ENCODE assay signal across 21 cellular contexts in genomic region chr13:21328201-21328600, GRCh38.
DNase-seq lines count a peak whose midpoint lies in the region; ATAC-seq, FAIRE-seq and TF ChIP-seq lines count a peak whose summit lies in the region.
"Had no signal": no experiment of that assay in that cellular context is flagged by ENCODE, and none has a peak within 500 bp of the region (broad histone marks: within the 10 kb centered on the region; RNA-seq: fewer than 3 reads in every experiment).

No MANE protein-coding gene starts in this region.

- no peak overlapping the region for H3K27ac ChIP-seq in HepG2 (ENCODE audit: extremely low read length, insufficient read depth, low read length)
- no peak overlapping the region for H3K27ac ChIP-seq in right lobe of liver
- no peak overlapping the region for H3K27ac ChIP-seq in SK-N-MC
- H3K27ac ChIP-seq in CD4-positive, alpha-beta memory T cell (ENCODE audit: low read depth, low read length): no peak overlapping the region
- H3K27ac ChIP-seq: coronary artery, KMS-11, SJCRH30, uterus had no signal

- H3K27ac Mint-ChIP-seq in type B pancreatic cell: no peak overlapping the region
- H3K27ac Mint-ChIP-seq in CD4-positive, alpha-beta memory T cell: peak overlapping the region in 1 of 7 donors; percentile 34
- H3K27ac Mint-ChIP-seq: CD4-positive, alpha-beta T cell; nephron had no signal

- no peak for TF ChIP-seq EP300 in HepG2 (IDR thresholded peaks at IDR 0.05; ENCODE audit: low read depth in 2 of 2, low read length in 2 of 2)
- no peak for TF ChIP-seq EP300 in HepG2 (CRISPR knock-in tag; IDR thresholded peaks at IDR 0.05; ENCODE audit: borderline replicate concordance)

- H3K4me1 Mint-ChIP-seq in type B pancreatic cell (ENCODE audit: unreplicated experiment): peaks cover 14% of the 10 kb centered on the region
- H3K4me1 Mint-ChIP-seq in CD4-positive, alpha-beta memory T cell: peaks cover 15 to 31% (median 25%) of the 10 kb centered on the region in 4 donors
- H3K4me1 Mint-ChIP-seq: nephron had no signal

- H3K9me3 ChIP-seq in HepG2 (ENCODE audit: low read length): no peaks in the 10 kb centered on the region
- H3K9me3 ChIP-seq in right lobe of liver: no peaks in the 10 kb centered on the region
- H3K9me3 ChIP-seq in SK-N-MC (ENCODE audit: low read depth, low read length): no peaks in the 10 kb centered on the region
- H3K9me3 ChIP-seq in iPS-18c (ENCODE audit: control insufficient read depth, insufficient read depth, low read length): peaks cover 3% of the 10 kb centered on the region
- no peaks in the 10 kb centered on the region for H3K9me3 ChIP-seq in CD4-positive, alpha-beta memory T cell (ENCODE audit: control insufficient read depth in 1 of 2, low read length in 2 of 2)
- H3K9me3 ChIP-seq: SJCRH30, uterus had no signal

- H3K27me3 Mint-ChIP-seq in type B pancreatic cell: peaks cover 12% of the 10 kb centered on the region
- no peaks in the 10 kb centered on the region for H3K27me3 Mint-ChIP-seq in CD4-positive, alpha-beta memory T cell
- H3K27me3 Mint-ChIP-seq: CD4-positive, alpha-beta T cell had no signal

- no peaks in the 10 kb centered on the region for H3K36me3 Mint-ChIP-seq in type B pancreatic cell
- H3K36me3 Mint-ChIP-seq in CD4-positive, alpha-beta memory T cell: peaks cover 0 to 6% of the 10 kb centered on the region in 2 donors

- intact Hi-C loops in HepG2 (cut with micrococcal nuclease; ENCODE audit: unreplicated experiment) (no loop called here), right lobe of liver (cut with DNase I) (no loop called here)
- intact Hi-C loops in CD4-positive, alpha-beta memory T cell (cut with micrococcal nuclease): no loop called here

- ATAC-seq in HepG2: peak; percentile 36
- no peak for ATAC-seq in right lobe of liver
- no peak for ATAC-seq in HG02763 (IDR thresholded peaks at IDR 0.05; ENCODE audit: unreplicated experiment)

- H3K36me3 ChIP-seq in HepG2 (replicated peaks in 1 of 2; ENCODE audit: control insufficient read depth in 1 of 2, insufficient read depth in 2 of 2, low read length in 2 of 2) (no peaks in the 10 kb centered on the region), right lobe of liver (no peaks in the 10 kb centered on the region), SK-N-MC (ENCODE audit: insufficient read depth, low read length) (no peaks in the 10 kb centered on the region)
- no peaks in the 10 kb centered on the region for H3K36me3 ChIP-seq in CD4-positive, alpha-beta memory T cell (ENCODE audit: insufficient read depth, low read length)
- H3K36me3 ChIP-seq: SJCRH30, uterus had no signal

- TF ChIP-seq CTCF in HepG2 (CRISPR knock-in tag; IDR thresholded peaks at IDR 0.05): no peak
- no peak for TF ChIP-seq CTCF in right lobe of liver (IDR thresholded peaks at IDR 0.05)
- no peak for TF ChIP-seq CTCF in type B pancreatic cell (conservative IDR thresholded peaks at IDR 0.05)

- POLR2A ChIA-PET in HepG2 (lab: Yijun Ruan, JAX): no interaction called here
- POLR2A ChIA-PET in CD4-positive, alpha-beta memory T cell (lab: Charles Lee; ENCODE audit: partially characterized antibody): no interaction called here

- H3K79me2 ChIP-seq in HepG2 (ENCODE audit: insufficient read depth, low read length): no peaks in the 10 kb centered on the region

- H3K4me3 ChIP-seq in HepG2 (replicated peaks in 1 of 3; ENCODE audit: insufficient read depth in 1 of 3, low read depth in 2 of 3, low read length in 3 of 3): no peak overlapping the region
- H3K4me3 ChIP-seq in right lobe of liver: no peak overlapping the region
- peak overlapping the region; percentile 40; the same call in 1 of the 2 replicates for H3K4me3 ChIP-seq in SK-N-MC
- peak overlapping the region; percentile 9; the same call in 1 of the 2 replicates for H3K4me3 ChIP-seq in iPS-18c (ENCODE audit: insufficient read depth, low read depth, low read length)
- no peak overlapping the region for H3K4me3 ChIP-seq in CD4-positive, alpha-beta memory T cell (ENCODE audit: low read length in 2 of 2)
- H3K4me3 ChIP-seq: coronary artery, SJCRH30, uterus had no signal

- H3K4me2 ChIP-seq in HepG2 (ENCODE audit: low read depth, low read length): no peak overlapping the region
- H3K4me2 ChIP-seq: KMS-11 had no signal

- TF ChIP-seq RAD21 in HepG2 (CRISPR knock-in tag; IDR thresholded peaks at IDR 0.05): no peak

- in situ Hi-C loops in HepG2 (cut with HindIII; ENCODE audit: extremely low pct_ligation_motif_present, low pct_unique_long_range_greater_than_20kb): no loop called here

- DNase-seq in HepG2 (ENCODE audit: low spot score): no peak
- no peak for DNase-seq in right lobe of liver
- no peak for DNase-seq in SK-N-MC (ENCODE audit: low read depth, low spot score)
- DNase-seq in type B pancreatic cell (ENCODE audit: extremely low spot score, unreplicated experiment): no peak
- no peak for DNase-seq in MV-4-11 (lab: John Stamatoyannopoulos, UW)
- DNase-seq in CD4-positive, alpha-beta memory T cell: no peak
- DNase-seq: activated CD4-positive, alpha-beta T cell treated with anti-CD3 and anti-CD28 coated beads, Interleukin-2, amount 50 U/mL, for 1 hour; activated naive CD4-positive, alpha-beta T cell; activated T-cell treated with anti-CD3 and anti-CD28 coated beads for 4 hours; amniotic stem cell; CD4-positive, alpha-beta T cell; NCI-H1930; posterior cingulate gyrus; SJCRH30; uterus had no signal

- no TSS peak for BruUV-seq in HepG2 (replicated peaks; lab: Mats Ljungman, UMichigan)

- no peak overlapping the region for H2AFZ ChIP-seq in HepG2 (ENCODE audit: low read length)

- H3K9ac ChIP-seq in HepG2 (ENCODE audit: insufficient read depth, low read depth, low read length): no peak overlapping the region
- no peak overlapping the region for H3K9ac ChIP-seq in SK-N-MC (ENCODE audit: insufficient read length)
- H3K9ac ChIP-seq: KMS-11 had no signal

- 50% methylated on average over 2 of the region's 6 CpGs for WGBS in HepG2 (ENCODE audit: low lambda C conversion rate)
- WGBS in right lobe of liver (ENCODE audit: insufficient coverage, low coverage, low lambda C conversion rate, missing lambda C conversion rate): 50% methylated on average over 2 of the region's 6 CpGs

- no peaks in the 10 kb centered on the region; the same call in 1 of the 2 replicates for H3K4me1 ChIP-seq in HepG2 (ENCODE audit: insufficient read depth, low read length)
- H3K4me1 ChIP-seq in right lobe of liver: no peaks in the 10 kb centered on the region
- peaks cover 25% of the 10 kb centered on the region for H3K4me1 ChIP-seq in CD4-positive, alpha-beta memory T cell (ENCODE audit: insufficient read depth, low read length)
- H3K4me1 ChIP-seq: SJCRH30, uterus had no signal

- TF ChIP-seq POLR2A in HepG2 (IDR thresholded peaks at IDR 0.05; ENCODE audit: insufficient read depth in 1 of 2, low read depth in 2 of 2, low read length in 2 of 2): no peak
- no peak for TF ChIP-seq POLR2A in right lobe of liver (IDR thresholded peaks at IDR 0.05)

- peak overlapping the region; percentile 15 for H3K4me3 Mint-ChIP-seq in type B pancreatic cell
- no peak overlapping the region for H3K4me3 Mint-ChIP-seq in CD4-positive, alpha-beta memory T cell
- H3K4me3 Mint-ChIP-seq: CD4-positive, alpha-beta T cell had no signal

- no peaks in the 10 kb centered on the region for H3K9me3 Mint-ChIP-seq in type B pancreatic cell
- no peaks in the 10 kb centered on the region for H3K9me3 Mint-ChIP-seq in CD4-positive, alpha-beta memory T cell
- H3K9me3 Mint-ChIP-seq: CD4-positive, alpha-beta T cell; nephron had no signal

- CTCF ChIA-PET in HepG2 (lab: Yijun Ruan, JAX; ENCODE audit: low intra/inter-chr PET ratio, low total read pairs): no interaction called here
- CTCF ChIA-PET in CD4-positive, alpha-beta memory T cell (lab: Charles Lee; ENCODE audit: partially characterized antibody): interaction anchor here (0.7 to 1.8 kb wide), 5 partner anchors 15 to 149 kb away, joined by 3 to 4 read pairs (median 3); no protein-coding TSS in a partner anchor

- FAIRE-seq in HepG2 (lab: Jason Lieb, UNC): no peak
- FAIRE-seq: RCC 7860 had no signal

- H3K27me3 ChIP-seq in HepG2 (ENCODE audit: control insufficient read depth in 1 of 2, insufficient read depth in 2 of 2, low read length in 2 of 2): no peaks in the 10 kb centered on the region
- no peaks in the 10 kb centered on the region for H3K27me3 ChIP-seq in right lobe of liver
- no peaks in the 10 kb centered on the region for H3K27me3 ChIP-seq in CD4-positive, alpha-beta memory T cell (ENCODE audit: insufficient read depth, low read length)
- H3K27me3 ChIP-seq: SJCRH30, uterus had no signal

- no peaks in the 10 kb centered on the region for H4K20me1 ChIP-seq in HepG2 (ENCODE audit: insufficient read depth, low read length)

TF ChIP-seq in HepG2, 621 proteins besides CTCF, POLR2A, EP300 and RAD21 (continues in another document):
- TF ChIP-seq SMARCC2 (IDR thresholded peaks at IDR 0.05) (no peak), REXO4 (CRISPR knock-in tag; IDR thresholded peaks at IDR 0.05; ENCODE audit: borderline replicate concordance) (no peak), ZNF709 (CRISPR knock-in tag; IDR thresholded peaks at IDR 0.05) (no peak), GPBP1L1 (CRISPR knock-in tag; IDR thresholded peaks at IDR 0.05) (no peak), ZKSCAN5 (CRISPR knock-in tag; IDR thresholded peaks at IDR 0.05) (no peak), POGK (CRISPR knock-in tag; conservative IDR thresholded peaks at IDR 0.05) (no peak), ZNF264 (CRISPR knock-in tag; IDR thresholded peaks at IDR 0.05) (no peak), TGIF2 (CRISPR knock-in tag; IDR thresholded peaks at IDR 0.05) (no peak), RELA (CRISPR knock-in tag; IDR thresholded peaks at IDR 0.05) (no peak)

Comparison
In these comparisons a context has a peak if more than half of its experiments do, and no peak if none do; other contexts are left out.
1. H3K4me3 ChIP-seq: peak in SK-N-MC (single experiment) and iPS-18c (single experiment); none in HepG2 (0 of 3), right lobe of liver (0 of 3) and CD4-positive, alpha-beta memory T cell (0 of 2).